In genomic region chr5:177508837-177509236, GRCh38 we compare ENCODE assay signal across 9 cellular contexts. TPM values are rescaled to one million over a fixed set of nuclear protein-coding genes. Genes with fewer than 3 reads are reported as not detected.
DNase-seq lines count a peak whose midpoint lies in the region; ATAC-seq and TF ChIP-seq lines count a peak whose summit lies in the region.
"Had no signal": no experiment of that assay in that cellular context is flagged by ENCODE, and none has a peak within 500 bp of the region (broad histone marks: within the 10 kb centered on the region; RNA-seq: fewer than 3 reads in every experiment).

No MANE protein-coding gene starts in this region.

- no peaks in the 10 kb centered on the region for H3K9me2 ChIP-seq in MM.1S (replicated peaks; ENCODE audit: insufficient read depth, low read length)

- no peaks in the 10 kb centered on the region for H3K27me3 ChIP-seq in MM.1S (replicated peaks; ENCODE audit: insufficient read depth, low read length)
- no peaks in the 10 kb centered on the region for H3K27me3 ChIP-seq in esophagus muscularis mucosa

- WGBS in esophagus muscularis mucosa: 57% methylated on average over 8 of the region's 8 CpGs

- peaks cover 16% of the 10 kb centered on the region for H3K4me1 Mint-ChIP-seq in stimulated activated naive CD8-positive, alpha-beta T cell treated with anti-CD3 and anti-CD28 coated beads, Interleukin-15, Interleukin-2, amounts not matched to agents 100 ng/mL and 50 ng/mL, for 24 hours (ENCODE audit: low read depth)
- H3K4me1 Mint-ChIP-seq in stimulated activated naive CD8-positive, alpha-beta T cell treated with anti-CD3 and anti-CD28 coated beads, Interleukin-15, amount 100 ng/mL, for 72 hours: peaks cover 35% of the 10 kb centered on the region

- no peaks in the 10 kb centered on the region for H3K9me3 ChIP-seq in MM.1S (replicated peaks; ENCODE audit: insufficient read depth, low read length)
- no peaks in the 10 kb centered on the region for H3K9me3 ChIP-seq in esophagus muscularis mucosa

- H3K27ac ChIP-seq in MM.1S (ENCODE audit: low read length) (0 out of 2 replicates have a peak overlapping the region, but pooled peaks have one; percentile 6), esophagus muscularis mucosa (replicated peaks in 1 of 4) (peak overlapping the region; percentile 6 to 51 (median 46))

- intact Hi-C loops in esophagus muscularis mucosa (cut with DNase I): no loop called here
- intact Hi-C loops in left colon (cut with DNase I, micrococcal nuclease): no loop called here

- H3K4me3 ChIP-seq in MM.1S (ENCODE audit: low read length) (peak overlapping the region; percentile 59), esophagus muscularis mucosa (peak overlapping the region; percentile 36 to 51 (median 40))

- TF ChIP-seq POLR2A in esophagus muscularis mucosa (IDR thresholded peaks at IDR 0.05; ENCODE audit: low read depth): no peak

- TF ChIP-seq EP300 in esophagus muscularis mucosa (IDR thresholded peaks at IDR 0.05): no peak

- no peak for DNase-seq in stimulated activated naive CD8-positive, alpha-beta T cell treated with anti-CD3 and anti-CD28 coated beads, Interleukin-15, amount 100 ng/mL, for 72 hours
- DNase-seq in MM.1S (peak; percentile 57), esophagus muscularis mucosa (ENCODE audit: extremely low spot score) (no peak), left colon (no peak), SHP77 treated with DMSO at 0.1 percent for 48 hours (lab: John Stamatoyannopoulos, UW) (no peak)
- DNase-seq: NCI-H774 had no signal

- H3K9me3 Mint-ChIP-seq in stimulated activated naive CD8-positive, alpha-beta T cell treated with anti-CD3 and anti-CD28 coated beads, Interleukin-15, Interleukin-2, amounts not matched to agents 100 ng/mL and 50 ng/mL, for 24 hours: no peaks in the 10 kb centered on the region
- no peaks in the 10 kb centered on the region for H3K9me3 Mint-ChIP-seq in stimulated activated naive CD8-positive, alpha-beta T cell treated with anti-CD3 and anti-CD28 coated beads, Interleukin-15, amount 100 ng/mL, for 72 hours

- peak overlapping the region; percentile 51 for H3K4me3 Mint-ChIP-seq in stimulated activated naive CD8-positive, alpha-beta T cell treated with anti-CD3 and anti-CD28 coated beads, Interleukin-15, Interleukin-2, amounts not matched to agents 100 ng/mL and 50 ng/mL, for 24 hours
- H3K4me3 Mint-ChIP-seq in stimulated activated naive CD8-positive, alpha-beta T cell treated with anti-CD3 and anti-CD28 coated beads, Interleukin-15, amount 100 ng/mL, for 72 hours: no peak overlapping the region

- peak overlapping the region; percentile 55; the same call in 1 of the 2 replicates for H3K9ac ChIP-seq in MM.1S (ENCODE audit: low read length)

- ATAC-seq in stimulated activated naive CD8-positive, alpha-beta T cell treated with anti-CD3 and anti-CD28 coated beads, Interleukin-15, amount 100 ng/mL, for 72 hours: no peak
- ATAC-seq in left colon: no peak
- ATAC-seq in GM21360 (IDR thresholded peaks at IDR 0.05; ENCODE audit: unreplicated experiment): no peak
- ATAC-seq in HG03520 (IDR thresholded peaks at IDR 0.05; ENCODE audit: unreplicated experiment): no peak

- H3K4me1 ChIP-seq in MM.1S (ENCODE audit: low read length) (peaks cover 18% of the 10 kb centered on the region), esophagus muscularis mucosa (peaks cover 0 to 12% (median 5%) of the 10 kb centered on the region in 4 donors)

- H3K4me2 ChIP-seq in MM.1S (ENCODE audit: low read depth, low read length): peak overlapping the region; percentile 89

- H2AFZ ChIP-seq in MM.1S (ENCODE audit: low read length): peak overlapping the region; percentile 62

- no peaks in the 10 kb centered on the region for H4K20me1 ChIP-seq in MM.1S (ENCODE audit: insufficient read depth, low read length)

- no peak overlapping the region for H3K27ac Mint-ChIP-seq in stimulated activated naive CD8-positive, alpha-beta T cell treated with anti-CD3 and anti-CD28 coated beads, Interleukin-15, Interleukin-2, amounts not matched to agents 100 ng/mL and 50 ng/mL, for 24 hours
- H3K27ac Mint-ChIP-seq in stimulated activated naive CD8-positive, alpha-beta T cell treated with anti-CD3 and anti-CD28 coated beads, Interleukin-15, amount 100 ng/mL, for 72 hours: no peak overlapping the region

- peaks cover 34% of the 10 kb centered on the region for H3K36me3 Mint-ChIP-seq in stimulated activated naive CD8-positive, alpha-beta T cell treated with anti-CD3 and anti-CD28 coated beads, Interleukin-15, Interleukin-2, amounts not matched to agents 100 ng/mL and 50 ng/mL, for 24 hours (ENCODE audit: low read depth)

- H3K36me3 ChIP-seq in MM.1S (replicated peaks; ENCODE audit: insufficient read depth, low read length) (no peaks in the 10 kb centered on the region; the same call in 1 of the 2 replicates), esophagus muscularis mucosa (peaks cover 30 to 47% (median 41%) of the 10 kb centered on the region in 4 donors)

- TF ChIP-seq CTCF in MM.1S (IDR thresholded peaks at IDR 0.05; ENCODE audit: low read length) (no peak), esophagus muscularis mucosa (IDR thresholded peaks at IDR 0.05) (no peak)

- H3K27me3 Mint-ChIP-seq in stimulated activated naive CD8-positive, alpha-beta T cell treated with anti-CD3 and anti-CD28 coated beads, Interleukin-15, Interleukin-2, amounts not matched to agents 100 ng/mL and 50 ng/mL, for 24 hours: no peaks in the 10 kb centered on the region
- H3K27me3 Mint-ChIP-seq in stimulated activated naive CD8-positive, alpha-beta T cell treated with anti-CD3 and anti-CD28 coated beads, Interleukin-15, amount 100 ng/mL, for 72 hours: no peaks in the 10 kb centered on the region

- no peaks in the 10 kb centered on the region for H3F3A ChIP-seq in MM.1S (ENCODE audit: insufficient read depth, low read length)

- no peaks in the 10 kb centered on the region for H3K79me2 ChIP-seq in MM.1S (ENCODE audit: low read length)

RNA-seq across cellular contexts. Expression of gene DOK3, which starts 0.8 kb away (rescaled TPM):
- 10 to 100 TPM in 1 of 4 donors, 1 to 10 TPM in 3; 6.7 to 15.2 (median 7.5) TPM for total RNA-seq in esophagus muscularis mucosa
- 1 to 10 TPM; 4.1 to 8.9 TPM for total RNA-seq in left colon

RNA-seq across cellular contexts. Expression of gene DDX41, which starts 7.9 kb away (rescaled TPM):
- total RNA-seq in esophagus muscularis mucosa: 10 to 100 TPM; 58.1 to 92.1 (median 66.0) TPM
- 10 to 100 TPM; 74.3 to 79.9 TPM for total RNA-seq in left colon

RNA-seq across cellular contexts. Expression of gene PDLIM7, which starts 11.4 kb away (rescaled TPM):
- total RNA-seq in esophagus muscularis mucosa (1,000 to 10,000 TPM in 1 of 4 donors, 100 to 1,000 TPM in 3; 316 to 1,085 (median 575) TPM), left colon (10 to 100 TPM; 12.1 to 56.5 TPM)

RNA-seq across cellular contexts. Expression of gene DBN1, which starts 35.4 kb away (rescaled TPM):
- total RNA-seq in esophagus muscularis mucosa (100 to 1,000 TPM in 3 of 4 donors, 10 to 100 TPM in 1; 92.2 to 160 (median 130) TPM), left colon (10 to 100 TPM; 11.8 to 18.8 TPM)

RNA-seq across cellular contexts. Expression of gene FAM193B, which starts 45.5 kb away (rescaled TPM):
- 10 to 100 TPM; 24.4 to 65.6 (median 50.7) TPM for total RNA-seq in esophagus muscularis mucosa
- 10 to 100 TPM; 52.1 to 56.1 TPM for total RNA-seq in left colon

Comparison
In these comparisons a context has a peak if more than half of its experiments do, and no peak if none do; other contexts are left out.
1. RNA of gene PDLIM7, which starts 11.4 kb away (total RNA-seq): 316 to 1,085 TPM in esophagus muscularis mucosa; 12.1 to 56.5 TPM in left colon; every median in the first group is over 4 times any median in the second.